ENCODE assay signal across 8 cellular contexts in the genomic region with DNA sequence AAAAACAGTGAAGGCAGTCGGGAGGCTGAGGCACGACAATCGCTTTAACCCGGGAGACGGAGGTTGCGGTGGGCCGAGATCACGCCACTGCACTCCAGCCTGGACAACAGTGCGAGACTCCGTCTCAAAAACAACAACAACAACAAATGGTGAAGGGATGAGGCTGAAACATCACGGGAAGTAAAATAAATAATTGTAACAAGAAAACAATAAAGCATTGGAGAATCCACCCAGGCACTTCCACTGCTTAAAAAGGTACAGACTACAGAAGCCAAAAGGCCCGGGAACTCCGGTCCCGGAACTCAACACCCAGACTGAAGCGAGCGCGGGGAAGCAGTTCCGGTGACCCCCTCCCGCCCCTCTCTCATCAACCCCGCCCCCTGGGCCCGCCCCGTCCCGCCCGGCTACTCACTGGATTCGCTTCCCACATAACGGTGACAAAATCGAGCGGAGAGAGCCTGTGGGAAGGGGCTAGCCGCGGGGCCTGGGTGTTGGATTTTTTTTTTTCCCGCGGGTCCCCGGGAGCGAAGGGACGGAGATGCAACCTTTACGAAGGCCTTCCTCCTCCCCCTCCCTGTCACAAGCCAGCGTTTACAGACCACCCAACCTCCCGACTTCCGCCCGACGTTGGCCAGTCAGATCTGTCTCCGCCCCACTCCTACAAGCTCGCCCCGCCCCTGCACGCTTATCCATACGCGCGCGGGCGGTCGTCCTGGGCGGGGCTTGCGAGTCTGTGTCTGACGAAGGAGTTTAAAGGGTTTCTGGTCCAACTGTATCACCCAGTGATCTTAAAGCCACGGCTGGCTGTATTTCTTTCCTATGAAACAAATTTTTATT. TPM values are rescaled to one million over a fixed set of nuclear protein-coding genes. Genes with fewer than 3 reads are reported as not detected.
DNase-seq lines count a peak whose midpoint lies in the region; ATAC-seq and TF ChIP-seq lines count a peak whose summit lies in the region.

A gene with protein sequence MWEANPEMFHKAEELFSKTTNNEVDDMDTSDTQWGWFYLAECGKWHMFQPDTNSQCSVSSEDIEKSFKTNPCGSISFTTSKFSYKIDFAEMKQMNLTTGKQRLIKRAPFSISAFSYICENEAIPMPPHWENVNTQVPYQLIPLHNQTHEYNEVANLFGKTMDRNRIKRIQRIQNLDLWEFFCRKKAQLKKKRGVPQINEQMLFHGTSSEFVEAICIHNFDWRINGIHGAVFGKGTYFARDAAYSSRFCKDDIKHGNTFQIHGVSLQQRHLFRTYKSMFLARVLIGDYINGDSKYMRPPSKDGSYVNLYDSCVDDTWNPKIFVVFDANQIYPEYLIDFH (minus strand): TSS at position 600 of the 837 bp plus-strand sequence. CDS start 170 bp downstream, at position 430.

- H3K4me1 Mint-ChIP-seq in T-cell = peaks cover 46 to 58% (median 51%) of the 10 kb centered on the region in 3 donors

- H3K36me3 ChIP-seq in heart left ventricle (no peaks in the 10 kb centered on the region), upper lobe of right lung (no peaks in the 10 kb centered on the region)

- H3K27me3 Mint-ChIP-seq in T-cell = no peaks in the 10 kb centered on the region

- ATAC-seq in HG02798 (IDR thresholded peaks at IDR 0.05; ENCODE audit: poor library complexity, unreplicated experiment) = peak; percentile 98
- peak; percentile 95 to 99 (median 97) for ATAC-seq in T-cell (replicated peaks in 1 of 4)
- peak; percentile 100 for ATAC-seq in heart left ventricle
- peak; percentile 100 for ATAC-seq in upper lobe of right lung

- H3K27me3 ChIP-seq in heart left ventricle = peaks cover 0 to 4% (median 0%) of the 10 kb centered on the region in 9 donors
- no peaks in the 10 kb centered on the region for H3K27me3 ChIP-seq in upper lobe of right lung

- DNase-seq in NCI-H1436 treated with DMSO at 0.1 percent for 48 hours (lab: John Stamatoyannopoulos, UW) (peak; percentile 90), T-cell (peak; percentile 95 to 99 (median 98)), heart left ventricle (peak; percentile 97 to 99 (median 98)), posterior cingulate gyrus (peak; percentile 95 to 100 (median 98)), upper lobe of right lung (peak; percentile 99)

- H3K4me1 ChIP-seq in heart left ventricle = peaks cover 0 to 41% (median 19%) of the 10 kb centered on the region in 12 donors
- peaks cover 29% of the 10 kb centered on the region for H3K4me1 ChIP-seq in upper lobe of right lung

- intact Hi-C loops in heart left ventricle (cut with DNase I) (loop anchor here in 1 of 10 donors (5.0 kb wide), 1 partner anchor 399 kb away; a partner anchor contains a TSS), posterior cingulate gyrus (cut with DNase I) (no loop called here), upper lobe of right lung (cut with DNase I) (no loop called here)

- H3K36me3 Mint-ChIP-seq in T-cell = no peaks in the 10 kb centered on the region

- peak within 1 kb of the TSS; percentile 99 for H3K27ac Mint-ChIP-seq in T-cell

- H3K9me3 ChIP-seq in heart left ventricle (no peaks in the 10 kb centered on the region), upper lobe of right lung (no peaks in the 10 kb centered on the region)

- POLR2A ChIA-PET in T-cell (lab: Charles Lee) = interaction anchor here in 1 of 2 donors (0.6 to 1.6 kb wide), 6 partner anchors 9 to 418 kb away, joined by 3 to 7 read pairs (median 4); no protein-coding TSS in a partner anchor

- 0 to 1% (median 0%) methylated on average over 55 of the region's 55 CpGs for WGBS in adipose tissue, 3 donors
- 0% methylated on average over 45 to 55 of the region's 55 CpGs for WGBS in heart left ventricle, 4 donors

- peak within 1 kb of the TSS; percentile 97 to 98 (median 97) for H3K4me3 Mint-ChIP-seq in T-cell

- no peaks in the 10 kb centered on the region for H3K9me3 Mint-ChIP-seq in T-cell

- CTCF ChIA-PET in T-cell (lab: Charles Lee) = interaction anchor here (0.6 to 1.6 kb wide), 7 partner anchors 13 to 404 kb away, joined by 3 to 14 read pairs (median 4); no protein-coding TSS in a partner anchor

- H3K27ac ChIP-seq in adipose tissue (ENCODE audit: low read depth, low read length) (peak within 1 kb of the TSS; percentile 19), heart left ventricle (peak within 1 kb of the TSS; percentile 87 to 96 (median 92)), upper lobe of right lung (peak within 1 kb of the TSS; percentile 93)

- TF ChIP-seq POLR2A in heart left ventricle (IDR thresholded peaks at IDR 0.05) = peak in 1 of 2 donors; percentile 66

- no peak for TF ChIP-seq CTCF in GM12875 (IDR thresholded peaks at IDR 0.05; ENCODE audit: borderline replicate concordance, insufficient read depth, low read depth, low read length)
- TF ChIP-seq CTCF in heart left ventricle (IDR thresholded peaks at IDR 0.05) = no peak
- no peak for TF ChIP-seq CTCF in upper lobe of right lung (IDR thresholded peaks at IDR 0.05)

- peak within 1 kb of the TSS; percentile 82 for H3K4me3 ChIP-seq in GM12875 (ENCODE audit: low read depth, low read length)
- H3K4me3 ChIP-seq in heart left ventricle = peak within 1 kb of the TSS; percentile 60 to 87 (median 76)
- peak within 1 kb of the TSS; percentile 75 for H3K4me3 ChIP-seq in upper lobe of right lung

RNA-seq across cellular contexts. Expression of the gene that starts here (rescaled TPM):
- total RNA-seq in T-cell (10 to 100 TPM; 24.9 to 30.2 (median 26.3) TPM), heart left ventricle (10 to 100 TPM in 1 of 9 donors, 1 to 10 TPM in 8; 2.8 to 10.5 (median 5.9) TPM), upper lobe of right lung (14.5 TPM)
- polyA plus RNA-seq in adipose tissue (1 to 10 TPM; 1.8 to 3.1 (median 3.0) TPM), heart left ventricle (1 to 10 TPM; 1.5 to 3.6 TPM)

Comparison
In these comparisons a context has a peak if more than half of its experiments do, and no peak if none do; other contexts are left out.
1. Peak in every context shown above with its lines: DNase-seq, ATAC-seq, H3K4me3 ChIP-seq and H3K27ac ChIP-seq.
2. H3K27ac ChIP-seq: peak in every context shown above with its lines; median percentile 93 in upper lobe of right lung; 92 in heart left ventricle; 19 in adipose tissue.